In genomic region chr12:57521475-57522018, GRCh38 we compare ENCODE assay signal across 8 cellular contexts. TPM values are rescaled to one million over a fixed set of nuclear protein-coding genes. Genes with fewer than 3 reads are reported as not detected.
A peak's percentile ranks its signal among the peaks of the same experiment; 100 is the strongest.
DNase-seq lines count a peak whose midpoint lies in the region; ATAC-seq, FAIRE-seq and TF ChIP-seq lines count a peak whose summit lies in the region.

No MANE protein-coding gene starts in this region.

- H3K4me2 ChIP-seq in OCI-LY1 (ENCODE audit: low read length), result peak overlapping the region; percentile 73

- H3K27ac ChIP-seq in OCI-LY1 (ENCODE audit: low read depth, low read length, poor library complexity, severe bottlenecking) (peak overlapping the region; percentile 99), small intestine (ENCODE audit: low read depth in 1 of 2, low read length in 1 of 2) (peak overlapping the region; percentile 94 to 97)

- FAIRE-seq in GM12891 (lab: Jason Lieb, UNC) (peak; percentile 28), small intestine (lab: Jason Lieb, UNC) (no peak)

- peak overlapping the region; percentile 91 for H3K9ac ChIP-seq in OCI-LY1 (ENCODE audit: low read length)

- H3F3A ChIP-seq in OCI-LY1 (ENCODE audit: insufficient read depth, low read length), result 0 out of 2 replicates have a peak, but pooled peaks cover 7% of the 10 kb centered on the region

- H3K27me3 ChIP-seq in OCI-LY1 (ENCODE audit: insufficient read depth, low read length) (no peaks in the 10 kb centered on the region), small intestine (ENCODE audit: control insufficient read depth in 2 of 2, insufficient read depth in 2 of 2, low read length in 2 of 2) (no peaks in the 10 kb centered on the region)

- TF ChIP-seq CTCF in OCI-LY1 (IDR thresholded peaks at IDR 0.05; ENCODE audit: low read length) (no peak), astrocyte of the cerebellum (IDR thresholded peaks at IDR 0.05; ENCODE audit: low read depth, low read length, missing control alignments) (peak; percentile 20)

- H3K9me3 ChIP-seq in OCI-LY1 (ENCODE audit: low read length) (no peaks in the 10 kb centered on the region), small intestine (ENCODE audit: control insufficient read depth, low read depth) (no peaks in the 10 kb centered on the region)

- peaks cover 11% of the 10 kb centered on the region for H3K79me2 ChIP-seq in OCI-LY1 (ENCODE audit: insufficient read depth, low read length)

- H3K4me3 ChIP-seq in OCI-LY1 (ENCODE audit: low read depth, low read length, poor library complexity, severe bottlenecking) (peak overlapping the region; percentile 75), astrocyte of the cerebellum (ENCODE audit: low read depth, low read length) (peak overlapping the region; percentile 81), small intestine (ENCODE audit: low read depth in 1 of 2, low read length in 2 of 2) (no peak overlapping the region)

- H3K9me2 ChIP-seq in OCI-LY1 (ENCODE audit: low read depth, low read length), result no peaks in the 10 kb centered on the region

- in situ Hi-C loops in astrocyte of the cerebellum (cut with HindIII; ENCODE audit: low sequenced_read_pairs), result no loop called here

- TF ChIP-seq POLR2A in GM12891 (IDR thresholded peaks at IDR 0.05; ENCODE audit: low read depth, low read length), result no peak

- no peak for DNase-seq in GM12891 (ENCODE audit: insufficient read length, low spot score)
- DNase-seq in astrocyte of the cerebellum (ENCODE audit: low read depth), result no peak
- peak; percentile 70 for DNase-seq in iris pigment epithelial cell (ENCODE audit: low read depth)
- DNase-seq in small intestine, result peak; percentile 54
- no peak for DNase-seq in NCI-H128 (lab: John Stamatoyannopoulos, UW; ENCODE audit: unreplicated experiment)

- WGBS in small intestine, 3 donors, result 31 to 41% (median 33%) methylated on average over 20 of the region's 20 CpGs

- no peak overlapping the region for H2AFZ ChIP-seq in OCI-LY1 (ENCODE audit: low read length)

- peaks cover 42% of the 10 kb centered on the region for H3K36me3 ChIP-seq in OCI-LY1 (ENCODE audit: insufficient read depth, low read length)
- peaks cover 11 to 12% of the 10 kb centered on the region in 2 donors for H3K36me3 ChIP-seq in small intestine (ENCODE audit: control insufficient read depth in 2 of 2, insufficient read depth in 2 of 2, low read length in 2 of 2)

- no peaks in the 10 kb centered on the region for H4K20me1 ChIP-seq in OCI-LY1 (ENCODE audit: insufficient read depth, low read length)

- ATAC-seq in GM19397 (IDR thresholded peaks at IDR 0.05; ENCODE audit: unreplicated experiment) (no peak), GM21367 (IDR thresholded peaks at IDR 0.05; ENCODE audit: unreplicated experiment) (no peak)

- H3K4me1 ChIP-seq in OCI-LY1 (ENCODE audit: insufficient read depth, low read length, severe bottlenecking), result peaks cover 53% of the 10 kb centered on the region
- peaks cover 2 to 11% of the 10 kb centered on the region in 2 donors for H3K4me1 ChIP-seq in small intestine (ENCODE audit: control insufficient read depth in 2 of 2, insufficient read depth in 1 of 2, low read depth in 1 of 2, low read length in 1 of 2)

TF ChIP-seq in GM12891, 5 proteins besides CTCF, POLR2A, EP300 and RAD21:
- TF ChIP-seq TAF1 (IDR thresholded peaks at IDR 0.05; ENCODE audit: low read depth, low read length), result no peak
- no peak for TF ChIP-seq POU2F2 (IDR thresholded peaks at IDR 0.05; ENCODE audit: low read depth, low read length)
- no peak for TF ChIP-seq POLR2AphosphoS5 (IDR thresholded peaks at IDR 0.05; ENCODE audit: low read depth, low read length)
- no peak for TF ChIP-seq SPI1 (IDR thresholded peaks at IDR 0.05; ENCODE audit: low read depth, low read length)
- no peak for TF ChIP-seq PAX5 (IDR thresholded peaks at IDR 0.05; ENCODE audit: insufficient read depth, low read length, severe bottlenecking)
TF ChIP-seq in GM12891: peak in this region for 0.

RNA-seq across cellular contexts. Expression of gene MBD6, which starts 1.1 kb away (rescaled TPM):
- polyA plus RNA-seq in GM12891 (2012; ENCODE audit: low read depth, missing spikeins), result 15.6 TPM
- 10 to 100 TPM; 20.5 to 41.6 (median 31.4) TPM for polyA plus RNA-seq in small intestine

RNA-seq across cellular contexts. Expression of gene DDIT3, which starts 1.2 kb away (rescaled TPM):
- 22.7 TPM for polyA plus RNA-seq in GM12891 (2012; ENCODE audit: low read depth, missing spikeins)
- 100 to 1,000 TPM in 1 of 3 donors, 10 to 100 TPM in 2; 45.2 to 105 (median 48.7) TPM for polyA plus RNA-seq in small intestine

RNA-seq across cellular contexts. Expression of gene DCTN2, which starts 25.4 kb away (rescaled TPM):
- 79.2 TPM for polyA plus RNA-seq in GM12891 (2012; ENCODE audit: low read depth, missing spikeins)
- 100 to 1,000 TPM; 125 to 224 (median 166) TPM for polyA plus RNA-seq in small intestine

RNA-seq across cellular contexts. Expression of gene KIF5A, which starts 28.3 kb away (rescaled TPM):
- 0.18 TPM for polyA plus RNA-seq in GM12891 (2012; ENCODE audit: low read depth, missing spikeins)
- polyA plus RNA-seq in small intestine, result 1 to 10 TPM in 1 of 3 donors, under 1 TPM in 1, not detected in 1; 0.27 to 8.4 TPM

RNA-seq across cellular contexts. Expression of gene MARS1, which starts 33.7 kb away (rescaled TPM):
- polyA plus RNA-seq in GM12891 (2012; ENCODE audit: low read depth, missing spikeins), result 93.4 TPM
- 10 to 100 TPM; 62.2 to 93.4 (median 63.0) TPM for polyA plus RNA-seq in small intestine

Comparison
In these comparisons a context has a peak if more than half of its experiments do, and no peak if none do; other contexts are left out.
1. DNase-seq: peak in iris pigment epithelial cell (single experiment) and small intestine (single experiment); none in GM12891 (single experiment), astrocyte of the cerebellum (single experiment) and NCI-H128 (single experiment).
2. H3K4me3 ChIP-seq: peak in OCI-LY1 (single experiment) and astrocyte of the cerebellum (single experiment); none in small intestine (0 of 2).